1 cellular context compared by ENCODE assay signal in genomic region chr14:23631702-23632460, GRCh38.
TF ChIP-seq lines count a peak whose summit lies in the region.

No MANE protein-coding gene starts in this region.

TF ChIP-seq in HepG2, 621 proteins besides CTCF, POLR2A, EP300 and RAD21 (continued from another document and continues in another):
- TF ChIP-seq RERE (CRISPR knock-in tag; IDR thresholded peaks at IDR 0.05; ENCODE audit: low read depth) = peak; percentile 38; the same call in 1 of the 2 replicates
- TF ChIP-seq ATF4 (CRISPR knock-in tag; IDR thresholded peaks at IDR 0.05) = no peak
- TF ChIP-seq IKZF5 (CRISPR knock-in tag; IDR thresholded peaks at IDR 0.05) = peak; percentile 91; the same call in 1 of the 2 replicates
- 0 out of 2 replicates have a peak, but pooled peaks have one; percentile 58 for TF ChIP-seq TIGD3 (CRISPR knock-in tag; IDR thresholded peaks at IDR 0.05; ENCODE audit: borderline replicate concordance)
- peak; percentile 25; the same call in 1 of the 2 replicates for TF ChIP-seq GTF2F1 (IDR thresholded peaks at IDR 0.05; ENCODE audit: low read length)
- no peak for TF ChIP-seq ZFAT (CRISPR knock-in tag; conservative IDR thresholded peaks at IDR 0.05)
- no peak for TF ChIP-seq ZNF329 (CRISPR knock-in tag; IDR thresholded peaks at IDR 0.05; ENCODE audit: low read depth)
- peak; percentile 48; the same call in 1 of the 2 replicates for TF ChIP-seq ARID4A (CRISPR knock-in tag; IDR thresholded peaks at IDR 0.05; ENCODE audit: borderline replicate concordance)
- no peak for TF ChIP-seq ZNF816 (CRISPR knock-in tag; IDR thresholded peaks at IDR 0.05; ENCODE audit: borderline replicate concordance)
- no peak for TF ChIP-seq ZBTB14 (CRISPR knock-in tag; IDR thresholded peaks at IDR 0.05)
- TF ChIP-seq TEAD3 (CRISPR knock-in tag; optimal IDR thresholded peaks at IDR 0.05; ENCODE audit: borderline replicate concordance) = peak; percentile 71
- TF ChIP-seq ZNF318 (CRISPR knock-in tag; IDR thresholded peaks at IDR 0.05) = no peak
- peak; percentile 79 for TF ChIP-seq ZNF354B (CRISPR knock-in tag; IDR thresholded peaks at IDR 0.05)
- TF ChIP-seq KLF13 (CRISPR knock-in tag; IDR thresholded peaks at IDR 0.05) = no peak; the same call in 1 of the 2 replicates
- peak; percentile 95; the same call in 1 of the 2 replicates for TF ChIP-seq EEA1 (CRISPR knock-in tag; IDR thresholded peaks at IDR 0.05; ENCODE audit: borderline replicate concordance)
- 0 out of 2 replicates have a peak, but pooled peaks have one; percentile 67 for TF ChIP-seq ZNF10 (CRISPR knock-in tag; IDR thresholded peaks at IDR 0.05; ENCODE audit: borderline replicate concordance, low read depth)
- no peak for TF ChIP-seq MED13 (CRISPR knock-in tag; IDR thresholded peaks at IDR 0.05)
- TF ChIP-seq HNRNPH1 (optimal IDR thresholded peaks at IDR 0.05; ENCODE audit: low read depth, low read length) = no peak
- TF ChIP-seq KLF15 (CRISPR knock-in tag; IDR thresholded peaks at IDR 0.05; ENCODE audit: borderline replicate concordance) = no peak
- TF ChIP-seq HES4 (CRISPR knock-in tag; IDR thresholded peaks at IDR 0.05; ENCODE audit: borderline replicate concordance) = no peak
- TF ChIP-seq ZMYM3 (CRISPR knock-in tag; IDR thresholded peaks at IDR 0.05) = peak; percentile 86
- no peak; the same call in 1 of the 2 replicates for TF ChIP-seq JUN (CRISPR knock-in tag; IDR thresholded peaks at IDR 0.05)
- TF ChIP-seq FOXO1 (CRISPR knock-in tag; IDR thresholded peaks at IDR 0.05) = peak; percentile 83; the same call in 1 of the 2 replicates
- TF ChIP-seq REST (IDR thresholded peaks at IDR 0.05; ENCODE audit: borderline replicate concordance in 1 of 2, low read depth in 1 of 2, low read length in 2 of 2) = no peak
